In genomic region chr17:36506831-36507230, GRCh38 we compare ENCODE assay signal across 3 cellular contexts.
TF ChIP-seq lines count a peak whose summit lies in the region.

No MANE protein-coding gene starts in this region.

TF ChIP-seq in SK-N-SH, 30 proteins besides CTCF, POLR2A, EP300 and RAD21:
- TF ChIP-seq POLR2AphosphoS5 (IDR thresholded peaks at IDR 0.05; ENCODE audit: low read depth, low read length) (0 out of 2 replicates have a peak, but pooled peaks have one; percentile 1), REST (IDR thresholded peaks at IDR 0.05; ENCODE audit: low read depth, low read length) (no peak), USF1 (IDR thresholded peaks at IDR 0.05; ENCODE audit: borderline replicate concordance, low read depth) (no peak), PBX3 (IDR thresholded peaks at IDR 0.05) (no peak)

TF ChIP-seq in SK-N-SH treated with all-trans-retinoic acid at 6 μM for 48 hours, 23 proteins besides CTCF, POLR2A, EP300 and RAD21:
- TF ChIP-seq TSHZ2 (CRISPR knock-in tag; IDR thresholded peaks at IDR 0.05) (no peak), CREB5 (CRISPR knock-in tag; IDR thresholded peaks at IDR 0.05; ENCODE audit: low read depth) (no peak), TOX (CRISPR knock-in tag; IDR thresholded peaks at IDR 0.05; ENCODE audit: borderline replicate concordance) (no peak), ZNF70 (CRISPR knock-in tag; IDR thresholded peaks at IDR 0.05) (no peak)

TF ChIP-seq in HepG2, 621 proteins besides CTCF, POLR2A, EP300 and RAD21:
- TF ChIP-seq ZNF260 (CRISPR knock-in tag; IDR thresholded peaks at IDR 0.05; ENCODE audit: borderline replicate concordance, low read depth) (no peak), AGO2 (optimal IDR thresholded peaks at IDR 0.05; ENCODE audit: low read depth, low read length) (peak; percentile 41), ZBTB39 (CRISPR knock-in tag; IDR thresholded peaks at IDR 0.05) (no peak), HDAC6 (IDR thresholded peaks at IDR 0.05; ENCODE audit: low read depth, low read length) (no peak), DRAP1 (CRISPR knock-in tag; IDR thresholded peaks at IDR 0.05) (no peak), LBX2 (CRISPR knock-in tag; IDR thresholded peaks at IDR 0.05; ENCODE audit: borderline replicate concordance) (no peak), ZNF687 (CRISPR knock-in tag; IDR thresholded peaks at IDR 0.05) (0 out of 2 replicates have a peak, but pooled peaks have one; percentile 2)
